17 cellular contexts compared by ENCODE assay signal in genomic region chr14:22266141-22266442, GRCh38.
DNase-seq lines count a peak whose midpoint lies in the region; ATAC-seq and TF ChIP-seq lines count a peak whose summit lies in the region.
"Had no signal": no experiment of that assay in that cellular context is flagged by ENCODE, and none has a peak within 500 bp of the region (broad histone marks: within the 10 kb centered on the region; RNA-seq: fewer than 3 reads in every experiment).

No MANE protein-coding gene starts in this region.

- H3K27ac Mint-ChIP-seq in type B pancreatic cell: peak overlapping the region; percentile 20
- H3K27ac Mint-ChIP-seq: activated CD4-positive, alpha-beta T cell treated with anti-CD3 and anti-CD28 coated beads for 36 hours; immature natural killer cell; mesothelial cell of epicardium; stimulated activated naive B cell treated with anti-CD40 and anti-IgM and Interleukin-4, amounts not matched to agents 10 μg/mL and 1 μg/mL and 100 μg/mL, for 72 hours had no signal

- H3K4me1 ChIP-seq in right atrium auricular region (no peaks in the 10 kb centered on the region), RWPE2 (ENCODE audit: insufficient read depth, poor library complexity, severe bottlenecking) (peaks cover 54% of the 10 kb centered on the region), hepatocyte (ENCODE audit: insufficient read depth) (peaks cover 17% of the 10 kb centered on the region)
- H3K4me1 ChIP-seq: adrenal gland, HAP-1 had no signal

- TF ChIP-seq CTCF in right atrium auricular region (IDR thresholded peaks at IDR 0.05) (no peak), RWPE2 (IDR thresholded peaks at IDR 0.05; ENCODE audit: poor library complexity, severe bottlenecking) (no peak), hepatocyte (IDR thresholded peaks at IDR 0.05; ENCODE audit: poor library complexity) (no peak), type B pancreatic cell (conservative IDR thresholded peaks at IDR 0.05) (no peak)

- H3K4me1 Mint-ChIP-seq in type B pancreatic cell (ENCODE audit: unreplicated experiment): peaks cover 21% of the 10 kb centered on the region
- H3K4me1 Mint-ChIP-seq: immature natural killer cell had no signal

- no peaks in the 10 kb centered on the region for H3K36me3 ChIP-seq in right atrium auricular region
- no peaks in the 10 kb centered on the region for H3K36me3 ChIP-seq in RWPE2 (ENCODE audit: low read depth)
- H3K36me3 ChIP-seq in hepatocyte (replicated peaks; ENCODE audit: insufficient read depth, low read depth): no peaks in the 10 kb centered on the region
- H3K36me3 ChIP-seq: adrenal gland, HAP-1 had no signal

- H3K9me2 ChIP-seq in hepatocyte (replicated peaks; ENCODE audit: insufficient read depth): no peaks in the 10 kb centered on the region

- intact Hi-C loops in Right ventricle myocardium superior (cut with DNase I) (no loop called here), left cardiac atrium (cut with DNase I) (no loop called here)

- no peak overlapping the region for H3K4me2 ChIP-seq in hepatocyte

- H3K27ac ChIP-seq in right atrium auricular region: no peak overlapping the region
- H3K27ac ChIP-seq in RWPE2 (ENCODE audit: poor library complexity, severe bottlenecking): peak overlapping the region; percentile 72
- H3K27ac ChIP-seq in hepatocyte: peak overlapping the region; percentile 68

- H3K9me3 ChIP-seq in right atrium auricular region (no peaks in the 10 kb centered on the region), RWPE2 (ENCODE audit: severe bottlenecking) (no peaks in the 10 kb centered on the region), hepatocyte (ENCODE audit: low read depth) (no peaks in the 10 kb centered on the region)
- H3K9me3 ChIP-seq: adrenal gland, HAP-1 had no signal

- no peaks in the 10 kb centered on the region for H3K9me3 Mint-ChIP-seq in type B pancreatic cell
- H3K9me3 Mint-ChIP-seq: immature natural killer cell; mesothelial cell of epicardium; stimulated activated naive B cell treated with anti-CD40 and anti-IgM and Interleukin-4, amounts not matched to agents 10 μg/mL and 1 μg/mL and 100 μg/mL, for 72 hours had no signal

- no peaks in the 10 kb centered on the region for H3K36me3 Mint-ChIP-seq in type B pancreatic cell
- H3K36me3 Mint-ChIP-seq: immature natural killer cell; mesothelial cell of epicardium; stimulated activated naive B cell treated with anti-CD40 and anti-IgM and Interleukin-4, amounts not matched to agents 10 μg/mL and 1 μg/mL and 100 μg/mL, for 72 hours had no signal

- H3K4me3 Mint-ChIP-seq in type B pancreatic cell: no peak overlapping the region
- H3K4me3 Mint-ChIP-seq: immature natural killer cell; mesothelial cell of epicardium; stimulated activated naive B cell treated with anti-CD40 and anti-IgM and Interleukin-4, amounts not matched to agents 10 μg/mL and 1 μg/mL and 100 μg/mL, for 72 hours had no signal

- DNase-seq in Right ventricle myocardium superior: no peak
- no peak for DNase-seq in right atrium auricular region (ENCODE audit: low spot score)
- DNase-seq in RWPE2 (ENCODE audit: low spot score): no peak
- DNase-seq in hepatocyte (ENCODE audit: low spot score): no peak
- no peak for DNase-seq in type B pancreatic cell (ENCODE audit: extremely low spot score, unreplicated experiment)
- no peak for DNase-seq in left cardiac atrium
- DNase-seq in Kasumi-1 (lab: John Stamatoyannopoulos, UW): no peak
- DNase-seq: activated CD4-positive, alpha-beta T cell treated with anti-CD3 and anti-CD28 coated beads for 36 hours; immature natural killer cell; occipital lobe; SHP77; stimulated activated naive B cell treated with anti-CD40 and anti-IgM and Interleukin-4, amounts not matched to agents 10 μg/mL and 1 μg/mL and 100 μg/mL, for 72 hours; T1000 had no signal

- H4K20me1 ChIP-seq in hepatocyte (ENCODE audit: insufficient read depth, poor library complexity, severe bottlenecking): no peaks in the 10 kb centered on the region

- H3K4me3 ChIP-seq in right atrium auricular region: no peak overlapping the region
- no peak overlapping the region for H3K4me3 ChIP-seq in RWPE2 (ENCODE audit: severe bottlenecking)
- no peak overlapping the region for H3K4me3 ChIP-seq in hepatocyte
- H3K4me3 ChIP-seq: adrenal gland, HAP-1 had no signal

- ATAC-seq in Right ventricle myocardium superior (ENCODE audit: poor library complexity): peak; percentile 18
- ATAC-seq in RWPE2 (ENCODE audit: low read depth): peak; percentile 69
- no peak for ATAC-seq in left cardiac atrium
- no peak for ATAC-seq in HG03095 (IDR thresholded peaks at IDR 0.05; ENCODE audit: unreplicated experiment)
- ATAC-seq: activated CD4-positive, alpha-beta T cell treated with anti-CD3 and anti-CD28 coated beads for 36 hours; stimulated activated naive B cell treated with anti-CD40 and anti-IgM and Interleukin-4, amounts not matched to agents 10 μg/mL and 1 μg/mL and 100 μg/mL, for 72 hours had no signal

- WGBS in hepatocyte (ENCODE audit: low lambda C conversion rate, missing lambda C conversion rate): 86% methylated on average over 2 of the region's 2 CpGs

- peaks cover 21% of the 10 kb centered on the region for H3K27me3 Mint-ChIP-seq in type B pancreatic cell
- H3K27me3 Mint-ChIP-seq: activated CD4-positive, alpha-beta T cell treated with anti-CD3 and anti-CD28 coated beads for 36 hours had no signal

- no peak overlapping the region for H2AFZ ChIP-seq in hepatocyte

- no peaks in the 10 kb centered on the region for H3K27me3 ChIP-seq in right atrium auricular region
- H3K27me3 ChIP-seq in RWPE2 (ENCODE audit: insufficient read depth, poor library complexity, severe bottlenecking): no peaks in the 10 kb centered on the region
- no peaks in the 10 kb centered on the region for H3K27me3 ChIP-seq in hepatocyte
- H3K27me3 ChIP-seq: adrenal gland had no signal

- no peaks in the 10 kb centered on the region for H3K79me2 ChIP-seq in hepatocyte

Comparison
In these comparisons a context has a peak if more than half of its experiments do, and no peak if none do; other contexts are left out.
1. ATAC-seq: peak in Right ventricle myocardium superior (single experiment) and RWPE2 (single experiment); none in left cardiac atrium (0 of 2) and HG03095 (single experiment).
2. H3K27ac ChIP-seq: peak in RWPE2 (single experiment) and hepatocyte (single experiment); none in right atrium auricular region (0 of 2).